1 cellular context compared by ENCODE assay signal in genomic region chr6:87484491-87484890, GRCh38.
TF ChIP-seq lines count a peak whose summit lies in the region.

No MANE protein-coding gene starts in this region.

TF ChIP-seq in HCT116, 20 proteins besides CTCF, POLR2A, EP300 and RAD21 (continued from another document):
- TF ChIP-seq, protein P1, sequence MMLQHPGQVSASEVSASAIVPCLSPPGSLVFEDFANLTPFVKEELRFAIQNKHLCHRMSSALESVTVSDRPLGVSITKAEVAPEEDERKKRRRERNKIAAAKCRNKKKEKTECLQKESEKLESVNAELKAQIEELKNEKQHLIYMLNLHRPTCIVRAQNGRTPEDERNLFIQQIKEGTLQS (IDR thresholded peaks at IDR 0.05) = no peak
- TF ChIP-seq ZFX (IDR thresholded peaks at IDR 0.05) = no peak
- TF ChIP-seq YY1 (IDR thresholded peaks at IDR 0.05; ENCODE audit: extremely low read depth, insufficient replicate concordance, low read depth, low read length) = no peak
- TF ChIP-seq REST (IDR thresholded peaks at IDR 0.05; ENCODE audit: low read depth) = no peak
- TF ChIP-seq TCF7L2 (IDR thresholded peaks at IDR 0.05; ENCODE audit: borderline replicate concordance, extremely low read depth, insufficient read depth, insufficient read length) = no peak
